Comparison of ENCODE assay signal across 8 cellular contexts in the genomic region with DNA sequence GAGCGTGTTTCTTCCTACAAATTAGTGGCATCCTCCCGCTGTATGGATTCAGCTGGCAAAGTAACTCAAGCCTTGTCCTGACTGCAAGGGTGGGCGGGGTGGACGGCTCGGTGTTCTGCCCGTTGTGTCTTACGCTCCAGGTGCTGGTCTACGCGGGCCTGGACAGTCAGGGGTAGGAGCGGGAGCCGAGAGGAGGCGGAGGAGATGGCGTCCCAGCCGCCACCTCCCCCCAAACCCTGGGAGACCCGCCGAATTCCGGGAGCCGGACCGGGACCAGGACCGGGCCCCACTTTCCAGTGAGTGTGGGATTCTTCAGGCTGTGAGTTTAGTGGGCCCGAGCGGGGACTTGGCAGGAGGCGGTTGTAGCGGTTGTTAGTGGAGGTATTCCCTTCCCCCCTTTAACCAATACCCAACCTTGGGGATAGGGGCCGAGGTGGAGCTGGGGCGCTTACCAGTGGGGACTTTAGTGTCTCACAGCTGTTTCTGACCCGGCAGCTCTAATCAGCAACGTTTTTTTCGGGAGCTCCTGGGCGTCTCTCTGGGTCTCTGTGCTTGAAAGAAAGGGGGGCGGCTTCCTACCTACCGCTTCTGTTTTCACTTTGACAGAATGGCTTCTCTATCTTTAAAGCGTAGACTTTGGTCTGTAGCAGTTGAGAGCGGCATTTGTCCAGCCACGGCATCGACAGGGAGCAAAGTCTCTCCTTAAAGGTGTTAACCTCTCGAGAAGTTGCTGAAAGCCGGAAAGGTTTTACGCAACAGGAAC. TPM values are rescaled to one million over a fixed set of nuclear protein-coding genes. Genes with fewer than 3 reads are reported as not detected.
DNase-seq lines count a peak whose midpoint lies in the region; ATAC-seq and TF ChIP-seq lines count a peak whose summit lies in the region.

A gene with protein sequence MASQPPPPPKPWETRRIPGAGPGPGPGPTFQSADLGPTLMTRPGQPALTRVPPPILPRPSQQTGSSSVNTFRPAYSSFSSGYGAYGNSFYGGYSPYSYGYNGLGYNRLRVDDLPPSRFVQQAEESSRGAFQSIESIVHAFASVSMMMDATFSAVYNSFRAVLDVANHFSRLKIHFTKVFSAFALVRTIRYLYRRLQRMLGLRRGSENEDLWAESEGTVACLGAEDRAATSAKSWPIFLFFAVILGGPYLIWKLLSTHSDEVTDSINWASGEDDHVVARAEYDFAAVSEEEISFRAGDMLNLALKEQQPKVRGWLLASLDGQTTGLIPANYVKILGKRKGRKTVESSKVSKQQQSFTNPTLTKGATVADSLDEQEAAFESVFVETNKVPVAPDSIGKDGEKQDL (plus strand): TSS at position 165 of the 763 bp plus-strand sequence. CDS start 40 bp downstream, at position 205.
PUS10 (minus strand) TSS at position 700 of the 763 bp plus-strand sequence. CDS start 6,365 bp downstream, outside the sequence.

- ATAC-seq in GM19455 (IDR thresholded peaks at IDR 0.05; ENCODE audit: unreplicated experiment): peak; percentile 78
- ATAC-seq in HG03575 (IDR thresholded peaks at IDR 0.05; ENCODE audit: extremely low read depth, insufficient number of reproducible peaks, low FRiP score, unreplicated experiment): peak; percentile 38
- peak; percentile 80 to 88 (median 80) for ATAC-seq in natural killer cell

- H3K9me3 Mint-ChIP-seq in Calu3 (ENCODE audit: low read depth, unreplicated experiment): peaks cover 5% of the 10 kb centered on the region
- no peaks in the 10 kb centered on the region for H3K9me3 Mint-ChIP-seq in natural killer cell

- no peaks in the 10 kb centered on the region for H4K20me1 ChIP-seq in OCI-LY3 (ENCODE audit: insufficient read depth, low read length)

- H3K27ac Mint-ChIP-seq in Calu3 (ENCODE audit: unreplicated experiment) (peak within 1 kb of the TSS; percentile 93), natural killer cell (peak within 1 kb of the TSS; percentile 90 to 92)

- BruUV-seq in Calu3 (replicated peaks; lab: Mats Ljungman, UMichigan): no TSS peak

- CTCF ChIA-PET in Calu3 (lab: Charles Lee): interaction anchor here (0.7 to 0.8 kb wide), 2 partner anchors 19 to 343 kb away, joined by 3 read pairs; no protein-coding TSS in a partner anchor

- H3K27ac ChIP-seq in OCI-LY3 (ENCODE audit: low read length): peak within 1 kb of the TSS; percentile 88

- TF ChIP-seq CTCF in Calu3 (IDR thresholded peaks at IDR 0.05; ENCODE audit: unreplicated experiment) (no peak), OCI-LY3 (IDR thresholded peaks at IDR 0.05; ENCODE audit: low read depth, low read length) (no peak), natural killer cell (IDR thresholded peaks at IDR 0.05) (no peak)

- intact Hi-C loops in Calu3 (cut with micrococcal nuclease; ENCODE audit: unreplicated experiment) (loop anchor here (5.0 kb wide), 1 partner anchor 135 kb away; the partner anchor contains the start of gene REL), natural killer cell (cut with micrococcal nuclease) (no loop called here)

- H3K9ac ChIP-seq in OCI-LY3 (ENCODE audit: low read length): peak within 1 kb of the TSS; percentile 92

- peak within 1 kb of the TSS; percentile 95 for H2AFZ ChIP-seq in OCI-LY3 (ENCODE audit: low read depth, low read length)

- DNase-seq in Calu3: peak; percentile 79
- peak; percentile 40 for DNase-seq in activated T-helper 1 cell treated with Interleukin-2 at 50 U/mL for 16 hours (ENCODE audit: low read depth)
- DNase-seq in fibroblast of gingiva (ENCODE audit: low read depth): peak; percentile 59
- DNase-seq in natural killer cell: peak; percentile 51
- peak; percentile 49 to 79 (median 66) for DNase-seq in stimulated activated naive CD4-positive, alpha-beta T cell (lab: John Stamatoyannopoulos, UW)

- peaks cover 60% of the 10 kb centered on the region for H3K79me2 ChIP-seq in OCI-LY3 (ENCODE audit: low read length)

- no peaks in the 10 kb centered on the region for H3K9me3 ChIP-seq in OCI-LY3 (ENCODE audit: insufficient read depth, low read length)

- peak within 1 kb of the TSS; percentile 95 for H3K4me3 ChIP-seq in OCI-LY3 (ENCODE audit: low read length)

- H3K4me3 Mint-ChIP-seq in Calu3 (ENCODE audit: low read depth, unreplicated experiment): peak within 1 kb of the TSS; percentile 86
- peak within 1 kb of the TSS; percentile 99 for H3K4me3 Mint-ChIP-seq in natural killer cell

- H3K27me3 Mint-ChIP-seq in Calu3 (ENCODE audit: unreplicated experiment) (no peaks in the 10 kb centered on the region), natural killer cell (ENCODE audit: low read depth in 2 of 2) (no peaks in the 10 kb centered on the region)

- H3K36me3 ChIP-seq in OCI-LY3 (replicated peaks; ENCODE audit: low read depth, low read length): peaks cover 5% of the 10 kb centered on the region

- H3K27me3 ChIP-seq in OCI-LY3 (ENCODE audit: low read depth, low read length): no peaks in the 10 kb centered on the region

- H3K4me2 ChIP-seq in OCI-LY3 (ENCODE audit: low read length): peak within 1 kb of the TSS; percentile 80

- H3K36me3 Mint-ChIP-seq in Calu3 (ENCODE audit: insufficient read depth, unreplicated experiment) (peaks cover 59% of the 10 kb centered on the region), natural killer cell (no peaks in the 10 kb centered on the region)

- H3K4me1 ChIP-seq in OCI-LY3 (ENCODE audit: low read length): peaks cover 20% of the 10 kb centered on the region

- peaks cover 18% of the 10 kb centered on the region for H3K4me1 Mint-ChIP-seq in Calu3 (ENCODE audit: low read depth, unreplicated experiment)
- H3K4me1 Mint-ChIP-seq in natural killer cell: peaks cover 48 to 51% of the 10 kb centered on the region in 2 donors

RNA-seq across cellular contexts. Expression of the first gene that starts in this region (rescaled TPM):
- total RNA-seq in Calu3 (2022): 32.0 and 37.4 TPM in 2 replicates
- 10 to 100 TPM; 15.8 to 18.1 (median 17.9) TPM for total RNA-seq in natural killer cell

RNA-seq across cellular contexts. Expression of gene PUS10, which starts in this region (rescaled TPM):
- total RNA-seq in Calu3 (2022) (7.2 and 8.0 TPM in 2 replicates), natural killer cell (10 to 100 TPM in 1 of 3 donors, 1 to 10 TPM in 2; 7.2 to 15.2 (median 8.4) TPM)

Comparison
In these comparisons a context has a peak if more than half of its experiments do, and no peak if none do; other contexts are left out.
1. Peak in every context shown above with its lines: DNase-seq, ATAC-seq, H3K4me3 ChIP-seq and H3K27ac ChIP-seq.